ENCODE assay signal across 8 cellular contexts in the genomic region with DNA sequence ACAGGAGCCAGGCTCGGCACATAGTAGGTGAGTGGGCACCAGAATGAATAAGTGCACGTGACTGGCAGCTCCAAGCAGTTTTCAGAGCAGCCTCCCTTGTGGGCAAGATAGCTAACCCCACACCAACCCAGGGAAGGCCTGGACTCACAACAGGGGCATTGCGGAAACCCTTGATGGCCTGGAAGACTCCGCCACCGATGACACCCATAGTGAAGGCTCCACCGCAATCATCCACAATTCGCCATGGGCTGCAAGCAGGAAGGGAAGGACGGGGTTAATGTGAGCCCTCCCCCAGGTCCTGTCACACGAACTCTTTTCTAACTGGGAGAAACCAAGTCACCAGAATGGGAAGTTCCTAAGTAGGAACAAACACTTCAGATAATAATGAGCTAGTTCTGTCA. TPM values are rescaled to one million over a fixed set of nuclear protein-coding genes. Genes with fewer than 3 reads are reported as not detected.
DNase-seq lines count a peak whose midpoint lies in the region; ATAC-seq and TF ChIP-seq lines count a peak whose summit lies in the region.

No MANE protein-coding gene starts in this region.

- peaks cover 0 to 6% of the 10 kb centered on the region in 2 donors for H3K36me3 ChIP-seq in gastrocnemius medialis

- no peak for ATAC-seq in gastrocnemius medialis
- no peak for ATAC-seq in GM21529 (IDR thresholded peaks at IDR 0.05; ENCODE audit: unreplicated experiment)

- CTCF ChIA-PET in activated CD4-positive, alpha-beta T cell treated with anti-CD3 and anti-CD28 coated beads, Interleukin-2, amount 10 ng/mL, durations not matched to agents 7 days and 5 days (lab: Charles Lee): no interaction called here

- intact Hi-C loops in gastrocnemius medialis (cut with DNase I; ENCODE audit: low total_unique reads): loop anchor here (1.0 to 10.0 kb wide), 5 partner anchors 95 to 299 kb away; a partner anchor contains a TSS

- H3K27ac ChIP-seq in gastrocnemius medialis: peak overlapping the region; percentile 90 to 98 (median 95)

- TF ChIP-seq POLR2A in gastrocnemius medialis (IDR thresholded peaks at IDR 0.05): no peak

- peak overlapping the region; percentile 96 for H3K4me3 Mint-ChIP-seq in activated CD4-positive, alpha-beta T cell treated with anti-CD3 and anti-CD28 coated beads, Interleukin-2, amount 10 ng/mL, durations not matched to agents 7 days and 5 days

- H3K36me3 Mint-ChIP-seq in activated CD4-positive, alpha-beta T cell treated with anti-CD3 and anti-CD28 coated beads, Interleukin-2, amount 10 ng/mL, durations not matched to agents 7 days and 5 days (ENCODE audit: low read depth): peaks cover 11% of the 10 kb centered on the region

- H3K27ac Mint-ChIP-seq in activated CD4-positive, alpha-beta T cell treated with anti-CD3 and anti-CD28 coated beads, Interleukin-2, amount 10 ng/mL, durations not matched to agents 7 days and 5 days: peak overlapping the region; percentile 100

- peaks cover 5 to 16% of the 10 kb centered on the region in 2 donors for H3K4me1 ChIP-seq in gastrocnemius medialis

- POLR2A ChIA-PET in activated CD4-positive, alpha-beta T cell treated with anti-CD3 and anti-CD28 coated beads, Interleukin-2, amount 10 ng/mL, durations not matched to agents 7 days and 5 days (lab: Charles Lee): no interaction called here

- no peaks in the 10 kb centered on the region for H3K27me3 Mint-ChIP-seq in activated CD4-positive, alpha-beta T cell treated with anti-CD3 and anti-CD28 coated beads, Interleukin-2, amount 10 ng/mL, durations not matched to agents 7 days and 5 days

- H3K4me3 ChIP-seq in fibroblast of the aortic adventitia (ENCODE audit: low read depth, low read length) (peak overlapping the region; percentile 80), gastrocnemius medialis (peak overlapping the region; percentile 62 to 79 (median 72))

- H3K27me3 ChIP-seq in gastrocnemius medialis: no peaks in the 10 kb centered on the region

- no peaks in the 10 kb centered on the region for H3K9me3 Mint-ChIP-seq in activated CD4-positive, alpha-beta T cell treated with anti-CD3 and anti-CD28 coated beads, Interleukin-2, amount 10 ng/mL, durations not matched to agents 7 days and 5 days

- in situ Hi-C loops in gastrocnemius medialis (cut with MboI; ENCODE audit: low sequenced_read_pairs in 4 of 4): loop anchor here in 1 of 4 donors (10.0 kb wide), 1 partner anchor 92 kb away; a partner anchor contains a TSS

- no peaks in the 10 kb centered on the region for H3K9me3 ChIP-seq in gastrocnemius medialis

- TF ChIP-seq CTCF in fibroblast of the aortic adventitia (IDR thresholded peaks at IDR 0.05; ENCODE audit: insufficient read depth, low read length): no peak
- no peak for TF ChIP-seq CTCF in gastrocnemius medialis (IDR thresholded peaks at IDR 0.05 in 4 of 5, conservative IDR thresholded peaks at IDR 0.05 in 1 of 5)

- peaks cover 19% of the 10 kb centered on the region for H3K4me1 Mint-ChIP-seq in activated CD4-positive, alpha-beta T cell treated with anti-CD3 and anti-CD28 coated beads, Interleukin-2, amount 10 ng/mL, durations not matched to agents 7 days and 5 days

- no peak for DNase-seq in activated CD4-positive, alpha-beta T cell treated with anti-CD3 and anti-CD28 coated beads, Interleukin-2, amount 10 ng/mL, durations not matched to agents 7 days and 5 days
- no peak for DNase-seq in activated CD4-positive, alpha-beta T cell treated with anti-CD3 and anti-CD28 coated beads for 1 hour
- DNase-seq in SW480 (ENCODE audit: low spot score): peak; percentile 24
- DNase-seq in fibroblast of the aortic adventitia (ENCODE audit: low read depth): peak; percentile 28
- no peak for DNase-seq in gastrocnemius medialis
- no peak for DNase-seq in AG08395 (ENCODE audit: low spot score)
- DNase-seq in amniotic stem cell (lab: John Stamatoyannopoulos, UW): no peak

RNA-seq across cellular contexts. Expression of a gene that starts 1.0 kb away (rescaled TPM):
- total RNA-seq in activated CD4-positive, alpha-beta T cell treated with anti-CD3 and anti-CD28 coated beads, Interleukin-2, amount 10 ng/mL, durations not matched to agents 7 days and 5 days: 10 to 100 TPM; 39.9 to 45.8 TPM
- total RNA-seq in fibroblast of the aortic adventitia (ENCODE audit: low replicate concordance) (7.0 and 19.4 TPM in 2 replicates), gastrocnemius medialis (100 to 1,000 TPM in 1 of 4 donors, 10 to 100 TPM in 3; 53.3 to 103 (median 68.5) TPM)

RNA-seq across cellular contexts. Expression of a gene that starts 1.1 kb away (rescaled TPM):
- 10 to 100 TPM; 69.4 to 77.6 TPM for total RNA-seq in activated CD4-positive, alpha-beta T cell treated with anti-CD3 and anti-CD28 coated beads, Interleukin-2, amount 10 ng/mL, durations not matched to agents 7 days and 5 days
- total RNA-seq in fibroblast of the aortic adventitia (ENCODE audit: low replicate concordance) (35.4 and 65.5 TPM in 2 replicates), gastrocnemius medialis (10 to 100 TPM; 61.3 to 90.4 (median 67.8) TPM)

RNA-seq across cellular contexts. Expression of a gene that starts 14.8 kb away (rescaled TPM):
- 10 to 100 TPM; 14.0 to 16.8 TPM for total RNA-seq in activated CD4-positive, alpha-beta T cell treated with anti-CD3 and anti-CD28 coated beads, Interleukin-2, amount 10 ng/mL, durations not matched to agents 7 days and 5 days
- total RNA-seq in fibroblast of the aortic adventitia (ENCODE audit: low replicate concordance) (5.6 and 12.2 TPM in 2 replicates), gastrocnemius medialis (10 to 100 TPM; 12.6 to 18.7 (median 18.5) TPM)

RNA-seq across cellular contexts. Expression of a gene that starts 22.2 kb away (rescaled TPM):
- total RNA-seq in activated CD4-positive, alpha-beta T cell treated with anti-CD3 and anti-CD28 coated beads, Interleukin-2, amount 10 ng/mL, durations not matched to agents 7 days and 5 days: 100 to 1,000 TPM; 152 to 154 TPM
- total RNA-seq in fibroblast of the aortic adventitia (ENCODE audit: low replicate concordance) (2.1 and 5.0 TPM in 2 replicates), gastrocnemius medialis (1 to 10 TPM; 2.3 to 3.5 (median 2.4) TPM)

Comparison
In these comparisons a context has a peak if more than half of its experiments do, and no peak if none do; other contexts are left out.
1. DNase-seq: peak in SW480 (single experiment) and fibroblast of the aortic adventitia (single experiment); none in activated CD4-positive, alpha-beta T cell treated with anti-CD3 and anti-CD28 coated beads, Interleukin-2, amount 10 ng/mL, durations not matched to agents 7 days and 5 days (single experiment), activated CD4-positive, alpha-beta T cell treated with anti-CD3 and anti-CD28 coated beads for 1 hour (single experiment), gastrocnemius medialis (0 of 2), AG08395 (single experiment) and amniotic stem cell (single experiment).